ENCODE assay signal across 1 cellular context in genomic region chr6:166462461-166463135, GRCh38.
TF ChIP-seq lines count a peak whose summit lies in the region.

No MANE protein-coding gene starts in this region.

TF ChIP-seq in H1, 55 proteins besides CTCF, POLR2A, EP300 and RAD21:
- TF ChIP-seq CHD1 (IDR thresholded peaks at IDR 0.05; ENCODE audit: low read depth, low read length) = no peak
- TF ChIP-seq YY1 (IDR thresholded peaks at IDR 0.05; ENCODE audit: low read depth, low read length) = no peak
- no peak for TF ChIP-seq TBP (IDR thresholded peaks at IDR 0.05; ENCODE audit: low read depth, low read length)
